18 cellular contexts compared by ENCODE assay signal in the genomic region with DNA sequence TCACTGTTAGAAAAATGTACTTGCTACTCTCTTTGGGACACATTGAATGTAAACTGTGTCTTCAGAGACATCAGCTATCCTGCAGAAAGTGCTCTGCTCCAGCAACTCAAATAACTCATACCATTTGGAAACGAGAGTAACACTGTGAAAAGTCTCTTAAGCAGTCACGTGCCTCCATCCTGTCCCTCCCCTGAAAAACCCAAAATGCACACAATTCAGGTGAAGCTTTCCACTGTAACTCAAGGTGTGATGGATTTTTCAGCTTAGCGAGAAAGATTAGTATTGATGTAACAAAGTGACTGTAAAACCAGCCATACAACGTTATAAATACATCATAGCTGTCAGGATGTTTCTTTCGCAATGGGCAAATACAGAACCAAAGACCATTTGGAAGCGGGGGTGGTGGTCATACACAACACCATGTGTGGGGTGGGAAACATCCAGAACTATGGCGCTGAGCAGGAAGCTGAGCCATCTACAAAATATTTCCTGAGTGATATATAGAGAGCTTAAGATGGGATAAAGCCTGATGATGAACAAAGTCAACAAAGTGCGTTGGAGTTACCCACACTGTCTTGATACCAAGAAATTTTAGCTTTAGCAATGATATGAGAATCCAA.
DNase-seq lines count a peak whose midpoint lies in the region; ATAC-seq, FAIRE-seq and TF ChIP-seq lines count a peak whose summit lies in the region.
"Had no signal": no experiment of that assay in that cellular context is flagged by ENCODE, and none has a peak within 500 bp of the region (broad histone marks: within the 10 kb centered on the region; RNA-seq: fewer than 3 reads in every experiment).

No MANE protein-coding gene starts in this region.

- H3F3A ChIP-seq in PC-3 (ENCODE audit: low read length, unreplicated experiment), result no peaks in the 10 kb centered on the region

- peaks cover 0 to 3% of the 10 kb centered on the region in 2 donors for H3K36me3 Mint-ChIP-seq in activated T-cell treated with anti-CD3 and anti-CD28 coated beads, Interleukin-2, amount 50 U/mL, for 72 hours (ENCODE audit: insufficient read depth in 2 of 2)
- H3K36me3 Mint-ChIP-seq in nephron progenitor cell (ENCODE audit: low read depth), result peaks cover 14% of the 10 kb centered on the region

- H3K9ac ChIP-seq in PC-3 (ENCODE audit: low read length), result peak overlapping the region; percentile 19; the same call in 1 of the 2 replicates
- no peak overlapping the region for H3K9ac ChIP-seq in endothelial cell of umbilical vein (replicated peaks; ENCODE audit: extremely low read depth, insufficient read depth, low read length)
- H3K9ac ChIP-seq in skeletal muscle satellite cell (ENCODE audit: low read depth, low read length), result peak overlapping the region; percentile 52

- dilution Hi-C loops in endothelial cell of umbilical vein (cut with MboI; ENCODE audit: extremely low pct_ligation_motif_present, low sequenced_read_pairs), result no loop called here

- no peak for DNase-seq in activated T-cell treated with anti-CD3 and anti-CD28 coated beads, Interleukin-2, amount 50 U/mL, for 72 hours
- no peak for DNase-seq in activated T-cell treated with anti-CD3 and anti-CD28 coated beads for 4 hours
- DNase-seq in PC-3, result peak; percentile 89
- DNase-seq in endothelial cell of umbilical vein (ENCODE audit: low read depth, low spot score), result peak; percentile 59
- no peak for DNase-seq in nephron progenitor cell
- DNase-seq: ACHN, GDM1, islet precursor cell, NCI-H1417, NCI-H510A, SHP77, sigmoid colon, thyroid gland had no signal

- no peak overlapping the region for H3K4me3 ChIP-seq in PC-3 (ENCODE audit: low read length)
- H3K4me3 ChIP-seq in endothelial cell of umbilical vein (replicated peaks in 1 of 3; ENCODE audit: insufficient read depth in 1 of 3, low read depth in 1 of 3, low read length in 3 of 3), result no peak overlapping the region
- H3K4me3 ChIP-seq in skeletal muscle satellite cell (ENCODE audit: low read length), result no peak overlapping the region
- H3K4me3 ChIP-seq: sigmoid colon, thyroid gland had no signal

- H3K4me1 Mint-ChIP-seq in activated T-cell treated with anti-CD3 and anti-CD28 coated beads, Interleukin-2, amount 50 U/mL, for 72 hours (ENCODE audit: low read depth), result peaks cover 73% of the 10 kb centered on the region
- peaks cover 48% of the 10 kb centered on the region for H3K4me1 Mint-ChIP-seq in nephron progenitor cell

- POLR2A ChIA-PET in PC-3 (lab: Charles Lee; ENCODE audit: unreplicated experiment) (no interaction called here), endothelial cell of umbilical vein (lab: Charles Lee) (no interaction called here)

- H3K36me3 ChIP-seq in PC-3 (ENCODE audit: low read depth, low read length) (no peaks in the 10 kb centered on the region), endothelial cell of umbilical vein (ENCODE audit: control insufficient read depth in 2 of 2, extremely low read depth in 1 of 2, insufficient read depth in 2 of 2, low read length in 2 of 2) (no peaks in the 10 kb centered on the region), skeletal muscle satellite cell (ENCODE audit: insufficient read depth, low read length) (no peaks in the 10 kb centered on the region)
- H3K36me3 ChIP-seq: sigmoid colon, thyroid gland had no signal

- intact Hi-C loops in PC-3 (cut with micrococcal nuclease), result no loop called here
- intact Hi-C loops in endothelial cell of umbilical vein (cut with micrococcal nuclease), result no loop called here

- no peaks in the 10 kb centered on the region for H4K20me1 ChIP-seq in PC-3 (ENCODE audit: low read length)
- no peaks in the 10 kb centered on the region for H4K20me1 ChIP-seq in endothelial cell of umbilical vein (replicated peaks; ENCODE audit: control insufficient read depth, extremely low read depth, insufficient read depth, low read length)

- TF ChIP-seq CTCF in PC-3 (conservative IDR thresholded peaks at IDR 0.05; ENCODE audit: low read depth, low read length) (no peak), endothelial cell of umbilical vein (IDR thresholded peaks at IDR 0.05; ENCODE audit: extremely low read depth in 1 of 2, insufficient read depth in 1 of 2, low read depth in 1 of 2, low read length in 2 of 2) (no peak), nephron progenitor cell (IDR thresholded peaks at IDR 0.05) (no peak)

- CTCF ChIA-PET in PC-3 (lab: Charles Lee) (no interaction called here), endothelial cell of umbilical vein (lab: Charles Lee) (interaction anchor here (0.9 to 1.3 kb wide), 3 partner anchors 13 to 27 kb away, joined by 3 to 4 read pairs (median 3); no protein-coding TSS in a partner anchor)

- peak overlapping the region; percentile 23 for H3K4me2 ChIP-seq in PC-3 (ENCODE audit: low read length)
- peak overlapping the region; percentile 19 for H3K4me2 ChIP-seq in endothelial cell of umbilical vein (ENCODE audit: insufficient read depth, low read length)
- peak overlapping the region; percentile 50 for H3K4me2 ChIP-seq in skeletal muscle satellite cell (ENCODE audit: low read length)

- H3K27me3 ChIP-seq in PC-3 (ENCODE audit: low read length) (no peaks in the 10 kb centered on the region), endothelial cell of umbilical vein (ENCODE audit: control insufficient read depth in 2 of 2, insufficient read depth in 2 of 2, low read length in 2 of 2) (no peaks in the 10 kb centered on the region), skeletal muscle satellite cell (ENCODE audit: control insufficient read depth, insufficient read depth, low read length) (no peaks in the 10 kb centered on the region)
- H3K27me3 ChIP-seq: sigmoid colon, thyroid gland had no signal

- H3K4me1 ChIP-seq in PC-3 (ENCODE audit: insufficient read depth, low read length) (peaks cover 16% of the 10 kb centered on the region), endothelial cell of umbilical vein (ENCODE audit: control insufficient read depth, extremely low read depth, insufficient read depth, low read length) (peaks cover 24% of the 10 kb centered on the region), skeletal muscle satellite cell (ENCODE audit: control insufficient read depth, insufficient read depth, low read length) (peaks cover 50% of the 10 kb centered on the region)

- H2AFZ ChIP-seq in PC-3 (ENCODE audit: low read length), result peak overlapping the region; percentile 13; the same call in 1 of the 2 replicates
- H2AFZ ChIP-seq in endothelial cell of umbilical vein (ENCODE audit: low read depth, low read length), result no peak overlapping the region

- H3K79me2 ChIP-seq in PC-3 (ENCODE audit: low read length), result no peaks in the 10 kb centered on the region
- no peaks in the 10 kb centered on the region for H3K79me2 ChIP-seq in endothelial cell of umbilical vein (ENCODE audit: control insufficient read depth, insufficient read depth, low read length)

- no peaks in the 10 kb centered on the region for H3K9me3 Mint-ChIP-seq in activated T-cell treated with anti-CD3 and anti-CD28 coated beads, Interleukin-2, amount 50 U/mL, for 72 hours
- H3K9me3 Mint-ChIP-seq in nephron progenitor cell, result no peaks in the 10 kb centered on the region

- no peak overlapping the region for H3K4me3 Mint-ChIP-seq in activated T-cell treated with anti-CD3 and anti-CD28 coated beads, Interleukin-2, amount 50 U/mL, for 72 hours
- H3K4me3 Mint-ChIP-seq in nephron progenitor cell, result no peak overlapping the region

- H3K27ac ChIP-seq in PC-3 (ENCODE audit: low read length) (peak overlapping the region; percentile 79), endothelial cell of umbilical vein (ENCODE audit: insufficient read depth, low read depth, low read length) (peak overlapping the region; percentile 26)
- H3K27ac ChIP-seq: HL-60, VCaP had no signal

- H3K9me3 ChIP-seq in PC-3 (ENCODE audit: low read length) (no peaks in the 10 kb centered on the region), endothelial cell of umbilical vein (replicated peaks; ENCODE audit: control insufficient read depth, insufficient read depth, low read length) (no peaks in the 10 kb centered on the region), skeletal muscle satellite cell (replicated peaks; ENCODE audit: low read length) (no peaks in the 10 kb centered on the region)
- H3K9me3 ChIP-seq: sigmoid colon, thyroid gland had no signal

- ATAC-seq in activated T-cell treated with anti-CD3 and anti-CD28 coated beads, Interleukin-2, amount 50 U/mL, for 72 hours (replicated peaks in 1 of 2), result no peak
- ATAC-seq in PC-3, result peak; percentile 87
- no peak for ATAC-seq in GM18511 (IDR thresholded peaks at IDR 0.05; ENCODE audit: unreplicated experiment)
- no peak for ATAC-seq in GM18502 (IDR thresholded peaks at IDR 0.05; ENCODE audit: poor library complexity, unreplicated experiment)

- H3K27me3 Mint-ChIP-seq in activated T-cell treated with anti-CD3 and anti-CD28 coated beads, Interleukin-2, amount 50 U/mL, for 72 hours (ENCODE audit: low read depth), result no peaks in the 10 kb centered on the region
- peaks cover 2% of the 10 kb centered on the region for H3K27me3 Mint-ChIP-seq in nephron progenitor cell (ENCODE audit: low read depth, poor library complexity)

- BruUV-seq in PC-3 (replicated peaks; lab: Mats Ljungman, UMichigan), result no TSS peak
- no TSS peak for BruUV-seq in endothelial cell of umbilical vein (replicated peaks; lab: Mats Ljungman, UMichigan)

- TF ChIP-seq POLR2A in endothelial cell of umbilical vein (IDR thresholded peaks at IDR 0.05; ENCODE audit: low read depth, low read length), result no peak

- no peaks in the 10 kb centered on the region for H3K9me2 ChIP-seq in PC-3 (replicated peaks; ENCODE audit: low read length)

- FAIRE-seq in endothelial cell of umbilical vein (lab: Jason Lieb, UNC), result no peak

- H3K9me1 ChIP-seq in endothelial cell of umbilical vein (replicated peaks; ENCODE audit: control insufficient read depth, extremely low read depth, insufficient read depth, low read length), result no peaks in the 10 kb centered on the region

- H3K27ac Mint-ChIP-seq in activated T-cell treated with anti-CD3 and anti-CD28 coated beads, Interleukin-2, amount 50 U/mL, for 72 hours, result peak overlapping the region; percentile 5
- no peak overlapping the region for H3K27ac Mint-ChIP-seq in nephron progenitor cell

TF ChIP-seq in endothelial cell of umbilical vein, 7 proteins besides CTCF, POLR2A, EP300 and RAD21:
- TF ChIP-seq GATA2 (IDR thresholded peaks at IDR 0.05; ENCODE audit: insufficient read depth, insufficient read length, low read depth, low read length) (peak; percentile 9), JUN (IDR thresholded peaks at IDR 0.05; ENCODE audit: borderline replicate concordance, insufficient read depth, insufficient read length, low read depth) (peak; percentile 39), POLR2AphosphoS5 (IDR thresholded peaks at IDR 0.05; ENCODE audit: insufficient read depth, low read depth, low read length) (no peak), EZH2 (IDR thresholded peaks at IDR 0.05; ENCODE audit: borderline replicate concordance, low read depth, low read length, severe bottlenecking) (no peak), MYC (IDR thresholded peaks at IDR 0.05; ENCODE audit: low read depth, low read length) (no peak), FOS (IDR thresholded peaks at IDR 0.05; ENCODE audit: borderline replicate concordance, insufficient read depth, low read length) (peak; percentile 79)
- TF ChIP-seq, protein P1, sequence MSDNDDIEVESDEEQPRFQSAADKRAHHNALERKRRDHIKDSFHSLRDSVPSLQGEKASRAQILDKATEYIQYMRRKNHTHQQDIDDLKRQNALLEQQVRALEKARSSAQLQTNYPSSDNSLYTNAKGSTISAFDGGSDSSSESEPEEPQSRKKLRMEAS (IDR thresholded peaks at IDR 0.05; ENCODE audit: insufficient read depth, insufficient read length), result no peak

Comparison
In these comparisons a context has a peak if more than half of its experiments do, and no peak if none do; other contexts are left out.
1. DNase-seq: peak in PC-3 (single experiment) and endothelial cell of umbilical vein (single experiment); none in activated T-cell treated with anti-CD3 and anti-CD28 coated beads, Interleukin-2, amount 50 U/mL, for 72 hours (0 of 2), activated T-cell treated with anti-CD3 and anti-CD28 coated beads for 4 hours (single experiment) and nephron progenitor cell (single experiment).
2. Peak in every context shown above with its lines, with median percentiles within 50 percentile points of each other: H3K4me2 ChIP-seq.